1 cellular context compared by ENCODE assay signal in genomic region chr17:72135546-72136325, GRCh38.
TF ChIP-seq lines count a peak whose summit lies in the region.

No MANE protein-coding gene starts in this region.

TF ChIP-seq in GM23338, 12 proteins besides CTCF, POLR2A, EP300 and RAD21 (continued from another document):
- TF ChIP-seq REST (IDR thresholded peaks at IDR 0.05; ENCODE audit: unreplicated experiment) (no peak), EZH2phosphoT487 (IDR thresholded peaks at IDR 0.05; ENCODE audit: unreplicated experiment) (no peak), ZNF114 (CRISPR knock-in tag; IDR thresholded peaks at IDR 0.05) (no peak), ZNF462 (CRISPR knock-in tag; IDR thresholded peaks at IDR 0.05) (no peak), ETS1 (IDR thresholded peaks at IDR 0.05) (no peak)
